In the genomic region with DNA sequence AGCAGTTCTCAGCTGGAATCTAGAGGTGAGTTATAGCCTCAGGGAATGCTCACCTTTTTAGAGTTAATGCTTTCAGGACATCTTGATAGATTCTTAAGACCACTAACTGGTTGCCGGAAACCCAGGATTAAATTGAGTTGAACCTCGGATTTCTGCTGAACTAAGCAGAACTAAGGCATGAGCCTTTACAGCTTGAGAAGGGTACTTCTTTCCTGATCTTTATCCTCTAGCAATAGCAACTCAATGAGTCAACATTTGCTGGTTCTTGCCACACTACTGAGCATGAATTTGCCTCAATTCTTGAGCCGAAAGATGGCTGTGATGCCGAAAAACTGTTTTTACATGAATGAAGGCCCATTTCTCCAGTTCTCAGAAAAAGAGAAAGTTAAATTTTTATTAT, we compare ENCODE assay signal across 22 cellular contexts.
"Had no signal": no experiment of that assay in that cellular context is flagged by ENCODE, and none has a peak within 500 bp of the region (broad histone marks: within the 10 kb centered on the region; RNA-seq: fewer than 3 reads in every experiment).

No MANE protein-coding gene starts in this region.

- FAIRE-seq: endothelial cell of umbilical vein, frontal cortex, islet of Langerhans had no signal

- H3K4me3 ChIP-seq: coronary artery, heart left ventricle, mucosa of descending colon, suprapubic skin, thyroid gland, upper lobe of left lung, vagina had no signal

- ATAC-seq: heart left ventricle; mucosa of descending colon; naive thymus-derived CD8-positive, alpha-beta T cell; right cardiac atrium; stimulated activated effector memory CD8-positive, alpha-beta T cell treated with anti-CD3 and anti-CD28 coated beads, Interleukin-12 subunit alpha, Interleukin-12 subunit beta, amount 100 ng/mL, for 72 hours; stimulated activated naive CD8-positive, alpha-beta T cell treated with anti-CD3 and anti-CD28 coated beads, Interleukin-15, Interleukin-2, amounts not matched to agents 100 U/mL and 50 U/mL, for 24 hours had no signal

- H3K27ac ChIP-seq: coronary artery, heart left ventricle, neutrophil, suprapubic skin, thyroid gland, upper lobe of left lung, vagina had no signal

- H3K4me1 ChIP-seq: heart left ventricle, upper lobe of left lung, vagina had no signal

- H3K36me3 ChIP-seq: upper lobe of left lung had no signal

- DNase-seq: effector CD4-positive, alpha-beta T cell; endodermal cell; erythroblast; heart left ventricle; hippocampal formation; kidney glomerular epithelial cell; mucosa of descending colon; naive thymus-derived CD8-positive, alpha-beta T cell; right cardiac atrium; stimulated activated CD4-positive, alpha-beta T cell treated with anti-CD3 and anti-CD28 coated beads, Interleukin-4, amount 100 ng/mL, for 1 hour; stimulated activated CD8-positive, alpha-beta memory T cell treated with anti-CD3 and anti-CD28 coated beads, Interleukin-4, amount 100 ng/mL, for 48 hours; stimulated activated naive CD8-positive, alpha-beta T cell treated with anti-CD3 and anti-CD28 coated beads, Interleukin-15, Interleukin-2, amounts not matched to agents 100 U/mL and 50 U/mL, for 24 hours; thyroid gland; upper lobe of left lung had no signal

- H3K9me3 ChIP-seq: heart left ventricle, mucosa of descending colon, neutrophil, suprapubic skin, thyroid gland, upper lobe of left lung, vagina had no signal

- H3K27me3 ChIP-seq: heart left ventricle, neutrophil, suprapubic skin, thyroid gland, upper lobe of left lung, vagina had no signal
